21 cellular contexts compared by ENCODE assay signal in the genomic region with DNA sequence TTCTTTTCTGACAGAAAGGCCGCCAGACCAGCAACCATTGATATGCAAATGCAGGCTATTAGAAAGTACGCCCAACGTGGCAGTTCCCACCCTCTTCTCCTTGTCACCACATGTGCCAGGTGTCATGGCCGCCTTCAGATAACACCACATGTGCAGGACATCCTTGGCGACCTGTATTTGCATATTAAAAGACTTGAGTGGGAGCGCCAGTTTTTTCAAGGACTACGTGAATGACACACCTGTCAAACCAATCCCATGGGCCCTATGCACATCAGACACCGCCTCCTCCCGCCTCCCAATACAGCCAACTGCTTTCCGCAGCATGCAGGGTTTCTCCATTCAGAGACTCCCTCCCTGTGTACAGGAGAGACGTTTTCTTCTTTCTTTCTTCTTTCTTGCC.
"Had no signal": no experiment of that assay in that cellular context is flagged by ENCODE, and none has a peak within 500 bp of the region (broad histone marks: within the 10 kb centered on the region; RNA-seq: fewer than 3 reads in every experiment).

No MANE protein-coding gene starts in this region.

- H3K4me1 Mint-ChIP-seq: activated naive CD8-positive, alpha-beta T cell treated with anti-CD3 and anti-CD28 coated beads for 36 hours; natural killer cell had no signal

- H2AFZ ChIP-seq: parathyroid adenoma had no signal

- H3K4me1 ChIP-seq: esophagus muscularis mucosa, gastroesophageal sphincter, lower lobe of right lung, parathyroid adenoma, right lobe of liver, tibial nerve had no signal

- H3K9me3 ChIP-seq: lower lobe of right lung, right lobe of liver had no signal

- H3K36me3 ChIP-seq: esophagus muscularis mucosa, gastroesophageal sphincter, lower lobe of right lung, right lobe of liver, tibial nerve had no signal

- H3K9ac ChIP-seq: parathyroid adenoma had no signal

- H3K79me2 ChIP-seq: parathyroid adenoma had no signal

- H3K4me3 Mint-ChIP-seq: activated CD4-positive, alpha-beta memory T cell treated with anti-CD3 and anti-CD28 coated beads for 36 hours; activated naive CD8-positive, alpha-beta T cell treated with anti-CD3 and anti-CD28 coated beads for 36 hours; activated T-helper 1 cell treated with anti-CD3 and anti-CD28 coated beads, Interleukin-12 subunit alpha, Interleukin-12 subunit beta, Interleukin-2, Interleukin-4 antibody, amounts not matched to agents 30 ng/mL and 10 ng/mL and 1 ng/mL, durations not matched to agents 14 hours and 24 hours and 36 hours; dendritic cell treated with granulocyte-macrophage colony-stimulating factor and Interleukin-4, amounts not matched to agents 40 ng/mL and 50 ng/mL, for 4 days; natural killer cell; stimulated activated naive CD8-positive, alpha-beta T cell treated with anti-CD3 and anti-CD28 coated beads, Interleukin-15, Interleukin-2, amounts not matched to agents 100 ng/mL and 50 ng/mL, for 24 hours had no signal

- H3K27ac Mint-ChIP-seq: activated CD4-positive, alpha-beta memory T cell treated with anti-CD3 and anti-CD28 coated beads for 36 hours; activated naive CD8-positive, alpha-beta T cell treated with anti-CD3 and anti-CD28 coated beads for 36 hours; activated T-helper 1 cell treated with anti-CD3 and anti-CD28 coated beads, Interleukin-12 subunit alpha, Interleukin-12 subunit beta, Interleukin-2, Interleukin-4 antibody, amounts not matched to agents 30 ng/mL and 10 ng/mL and 1 ng/mL, durations not matched to agents 14 hours and 24 hours and 36 hours; dendritic cell treated with granulocyte-macrophage colony-stimulating factor and Interleukin-4, amounts not matched to agents 40 ng/mL and 50 ng/mL, for 4 days; natural killer cell; stimulated activated naive CD8-positive, alpha-beta T cell treated with anti-CD3 and anti-CD28 coated beads, Interleukin-15, Interleukin-2, amounts not matched to agents 100 ng/mL and 50 ng/mL, for 24 hours had no signal

- H3K4me3 ChIP-seq: esophagus muscularis mucosa, gastroesophageal sphincter, lower lobe of right lung, right lobe of liver, tibial nerve had no signal

- H3K27me3 ChIP-seq: esophagus muscularis mucosa, gastroesophageal sphincter, right lobe of liver, tibial nerve had no signal

- H3K27ac ChIP-seq: esophagus muscularis mucosa, gastroesophageal sphincter, lower lobe of right lung, parathyroid adenoma, right lobe of liver, tibial nerve had no signal

- H3K9me3 Mint-ChIP-seq: activated T-helper 1 cell treated with anti-CD3 and anti-CD28 coated beads, Interleukin-12 subunit alpha, Interleukin-12 subunit beta, Interleukin-2, Interleukin-4 antibody, amounts not matched to agents 30 ng/mL and 10 ng/mL and 1 ng/mL, durations not matched to agents 14 hours and 24 hours and 36 hours had no signal

- H3K27me3 Mint-ChIP-seq: activated CD4-positive, alpha-beta memory T cell treated with anti-CD3 and anti-CD28 coated beads for 36 hours; activated naive CD8-positive, alpha-beta T cell treated with anti-CD3 and anti-CD28 coated beads for 36 hours; dendritic cell treated with granulocyte-macrophage colony-stimulating factor and Interleukin-4, amounts not matched to agents 40 ng/mL and 50 ng/mL, for 4 days; stimulated activated naive CD8-positive, alpha-beta T cell treated with anti-CD3 and anti-CD28 coated beads, Interleukin-15, Interleukin-2, amounts not matched to agents 100 ng/mL and 50 ng/mL, for 24 hours had no signal

- DNase-seq: activated CD4-positive, alpha-beta memory T cell treated with anti-CD3 and anti-CD28 coated beads for 36 hours; activated CD4-positive, alpha-beta T cell treated with anti-CD3 and anti-CD28 coated beads for 4 hours; activated naive CD8-positive, alpha-beta T cell treated with anti-CD3 and anti-CD28 coated beads for 36 hours; activated T-cell treated with anti-CD3 and anti-CD28 coated beads for 4 hours; amniotic stem cell; effector CD8-positive, alpha-beta T cell; islet precursor cell; left colon; lower lobe of right lung; natural killer cell; right lobe of liver; small intestine; stimulated activated CD4-positive, alpha-beta T cell treated with anti-CD3 and anti-CD28 coated beads, Interleukin-15, amount 100 ng/mL, for 24 hours; stimulated activated CD4-positive, alpha-beta T cell treated with anti-CD3 and anti-CD28 coated beads, Interleukin-2, amount 100 ng/mL, for 48 hours had no signal

- ATAC-seq: gastroesophageal sphincter, left colon, lower lobe of right lung, natural killer cell, right lobe of liver had no signal

- H3K36me3 Mint-ChIP-seq: activated CD4-positive, alpha-beta memory T cell treated with anti-CD3 and anti-CD28 coated beads for 36 hours; activated naive CD8-positive, alpha-beta T cell treated with anti-CD3 and anti-CD28 coated beads for 36 hours; natural killer cell had no signal
